ENCODE assay signal across 20 cellular contexts in genomic region chr6:143401060-143401426, GRCh38. TPM values are rescaled to one million over a fixed set of nuclear protein-coding genes. Genes with fewer than 3 reads are reported as not detected.
A peak's percentile ranks its signal among the peaks of the same experiment; 100 is the strongest.
DNase-seq lines count a peak whose midpoint lies in the region; ATAC-seq and TF ChIP-seq lines count a peak whose summit lies in the region.
"Had no signal": no experiment of that assay in that cellular context is flagged by ENCODE, and none has a peak within 500 bp of the region (broad histone marks: within the 10 kb centered on the region; RNA-seq: fewer than 3 reads in every experiment).

No MANE protein-coding gene starts in this region.

- H3K36me3 Mint-ChIP-seq in CD4-positive, alpha-beta memory T cell, result no peaks in the 10 kb centered on the region
- no peaks in the 10 kb centered on the region for H3K36me3 Mint-ChIP-seq in nephron progenitor cell (ENCODE audit: low read depth)
- H3K36me3 Mint-ChIP-seq: activated CD8-positive, alpha-beta memory T cell treated with anti-CD3 and anti-CD28 coated beads, Interleukin-2, amount 10 ng/mL, durations not matched to agents 7 days and 5 days; WTC11 had no signal

- ATAC-seq in GM21825 (IDR thresholded peaks at IDR 0.05; ENCODE audit: unreplicated experiment) (peak; percentile 6), HG03025 (IDR thresholded peaks at IDR 0.05; ENCODE audit: low FRiP score, unreplicated experiment) (no peak), GM19452 (IDR thresholded peaks at IDR 0.05; ENCODE audit: unreplicated experiment) (no peak), HG03039 (IDR thresholded peaks at IDR 0.05; ENCODE audit: unreplicated experiment) (no peak)
- ATAC-seq: activated CD8-positive, alpha-beta memory T cell treated with anti-CD3 and anti-CD28 coated beads, Interleukin-2, amount 10 ng/mL, durations not matched to agents 7 days and 5 days; HCT116; WTC11 had no signal

- peak overlapping the region in 5 of 7 donors; percentile 12 to 83 (median 59) for H3K27ac Mint-ChIP-seq in CD4-positive, alpha-beta memory T cell
- peak overlapping the region; percentile 17 for H3K27ac Mint-ChIP-seq in nephron progenitor cell
- H3K27ac Mint-ChIP-seq: activated CD8-positive, alpha-beta memory T cell treated with anti-CD3 and anti-CD28 coated beads, Interleukin-2, amount 10 ng/mL, durations not matched to agents 7 days and 5 days; WTC11 had no signal

- no peak overlapping the region for H3K4me3 ChIP-seq in CD4-positive, alpha-beta memory T cell (ENCODE audit: low read length in 2 of 2)
- no peak overlapping the region for H3K4me3 ChIP-seq in prostate gland
- H3K4me3 ChIP-seq: coronary artery, left ventricle myocardium inferior, pancreas, sigmoid colon had no signal

- 34% methylated on average over 1 of the region's 1 CpG for WGBS in prostate gland

- CTCF ChIA-PET in CD4-positive, alpha-beta memory T cell (lab: Charles Lee; ENCODE audit: partially characterized antibody), result interaction anchor here (1.2 kb wide), 2 partner anchors 16 to 25 kb away, joined by 3 read pairs; no protein-coding TSS in a partner anchor

- no peaks in the 10 kb centered on the region for H3K27me3 ChIP-seq in CD4-positive, alpha-beta memory T cell (ENCODE audit: insufficient read depth, low read length)
- no peaks in the 10 kb centered on the region for H3K27me3 ChIP-seq in prostate gland (replicated peaks; ENCODE audit: insufficient read depth)
- H3K27me3 ChIP-seq: pancreas, sigmoid colon had no signal

- peaks cover 24 to 55% (median 40%) of the 10 kb centered on the region in 4 donors for H3K4me1 Mint-ChIP-seq in CD4-positive, alpha-beta memory T cell
- H3K4me1 Mint-ChIP-seq in nephron progenitor cell, result peaks cover 46% of the 10 kb centered on the region

- H3K9me3 Mint-ChIP-seq in CD4-positive, alpha-beta memory T cell, result no peaks in the 10 kb centered on the region
- H3K9me3 Mint-ChIP-seq in nephron progenitor cell, result no peaks in the 10 kb centered on the region
- H3K9me3 Mint-ChIP-seq: WTC11 had no signal

- peak overlapping the region in 5 of 8 donors; percentile 21 to 54 (median 40) for H3K4me3 Mint-ChIP-seq in CD4-positive, alpha-beta memory T cell
- H3K4me3 Mint-ChIP-seq in nephron progenitor cell, result no peak overlapping the region
- H3K4me3 Mint-ChIP-seq: activated CD8-positive, alpha-beta memory T cell treated with anti-CD3 and anti-CD28 coated beads, Interleukin-2, amount 10 ng/mL, durations not matched to agents 7 days and 5 days; WTC11 had no signal

- intact Hi-C loops in CD4-positive, alpha-beta memory T cell (cut with micrococcal nuclease), result no loop called here
- intact Hi-C loops in prostate gland (cut with DNase I), result no loop called here

- H3K4me1 ChIP-seq in CD4-positive, alpha-beta memory T cell (ENCODE audit: insufficient read depth, low read length), result peaks cover 26% of the 10 kb centered on the region
- no peaks in the 10 kb centered on the region for H3K4me1 ChIP-seq in prostate gland (replicated peaks)
- H3K4me1 ChIP-seq: sigmoid colon had no signal

- POLR2A ChIA-PET in CD4-positive, alpha-beta memory T cell (lab: Charles Lee; ENCODE audit: partially characterized antibody), result interaction anchor here (1.1 to 1.2 kb wide), 2 partner anchors 27 to 49 kb away, joined by 3 read pairs; partner anchors contain the start of genes ADAT2 and PEX3

- no peak overlapping the region for H3K27ac ChIP-seq in CD4-positive, alpha-beta memory T cell (ENCODE audit: low read depth, low read length)
- no peak overlapping the region for H3K27ac ChIP-seq in prostate gland
- H3K27ac ChIP-seq: left ventricle myocardium inferior, sigmoid colon had no signal

- no peak for TF ChIP-seq CTCF in nephron progenitor cell (IDR thresholded peaks at IDR 0.05)
- no peak for TF ChIP-seq CTCF in prostate gland (IDR thresholded peaks at IDR 0.05)

- H3K36me3 ChIP-seq in CD4-positive, alpha-beta memory T cell (ENCODE audit: insufficient read depth, low read length), result no peaks in the 10 kb centered on the region
- no peaks in the 10 kb centered on the region for H3K36me3 ChIP-seq in prostate gland
- H3K36me3 ChIP-seq: left ventricle myocardium inferior, pancreas, sigmoid colon had no signal

- H3K9me3 ChIP-seq in CD4-positive, alpha-beta memory T cell (ENCODE audit: control insufficient read depth in 1 of 2, low read length in 2 of 2), result no peaks in the 10 kb centered on the region
- H3K9me3 ChIP-seq in prostate gland, result no peaks in the 10 kb centered on the region
- H3K9me3 ChIP-seq: left ventricle myocardium inferior, pancreas, sigmoid colon had no signal

- DNase-seq in CD4-positive, alpha-beta memory T cell, result no peak
- peak; percentile 52 for DNase-seq in astrocyte of the hippocampus (ENCODE audit: low read depth, low spot score)
- DNase-seq in nephron progenitor cell, result no peak
- DNase-seq in prostate gland (ENCODE audit: low spot score), result no peak
- DNase-seq: activated CD8-positive, alpha-beta memory T cell treated with anti-CD3 and anti-CD28 coated beads, Interleukin-2, amount 10 ng/mL, durations not matched to agents 7 days and 5 days; foreskin melanocyte; GDM1; left ventricle myocardium inferior; NCI-H82; pancreas; sigmoid colon; stimulated activated CD4-positive, alpha-beta T cell treated with anti-CD3 and anti-CD28 coated beads, Interleukin-2, amount 100 ng/mL, for 48 hours; substantia nigra had no signal

- H3K27me3 Mint-ChIP-seq in CD4-positive, alpha-beta memory T cell, result no peaks in the 10 kb centered on the region
- H3K27me3 Mint-ChIP-seq in nephron progenitor cell (ENCODE audit: low read depth, poor library complexity), result no peaks in the 10 kb centered on the region

- TF ChIP-seq POLR2A in prostate gland (IDR thresholded peaks at IDR 0.05), result no peak

RNA-seq across cellular contexts. Expression of gene ADAT2, which starts 49.5 kb away (rescaled TPM):
- total RNA-seq in CD4-positive, alpha-beta memory T cell, result 10 to 100 TPM; 10.5 to 11.2 TPM
- 1 to 10 TPM in 1 of 2 donors, under 1 TPM in 1; 0.31 to 1.4 TPM for polyA plus RNA-seq in CD4-positive, alpha-beta memory T cell
- 1 to 10 TPM; 3.2 to 4.2 TPM for total RNA-seq in prostate gland

RNA-seq across cellular contexts. Expression of gene PEX3, which starts 49.6 kb away (rescaled TPM):
- total RNA-seq in CD4-positive, alpha-beta memory T cell, result 10 to 100 TPM; 20.8 to 23.5 TPM
- polyA plus RNA-seq in CD4-positive, alpha-beta memory T cell, result 10 to 100 TPM; 23.0 to 26.2 TPM
- 10 to 100 TPM; 16.0 to 23.7 TPM for total RNA-seq in prostate gland
